37 cellular contexts compared by ENCODE assay signal in the genomic region with DNA sequence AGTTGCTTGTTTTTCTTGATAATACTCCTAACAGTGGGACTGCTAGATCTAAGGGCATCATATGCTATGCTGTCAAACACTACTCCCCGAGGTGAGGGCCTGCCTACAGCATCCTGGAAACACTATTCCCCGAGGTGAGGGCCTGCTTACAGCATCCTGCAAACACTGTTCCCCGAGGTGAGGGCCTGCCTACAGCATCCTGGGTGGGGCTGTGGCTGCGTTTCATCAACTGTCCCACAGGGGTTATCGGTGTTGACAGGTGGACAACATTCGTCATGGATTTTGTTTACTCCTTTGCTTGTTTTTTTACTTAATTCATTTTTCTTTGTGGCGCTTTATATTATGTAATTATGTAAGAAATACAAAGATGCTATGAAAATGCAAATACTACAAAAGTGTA. TPM values are rescaled to one million over a fixed set of nuclear protein-coding genes. Genes with fewer than 3 reads are reported as not detected.
"Had no signal": no experiment of that assay in that cellular context is flagged by ENCODE, and none has a peak within 500 bp of the region (broad histone marks: within the 10 kb centered on the region; RNA-seq: fewer than 3 reads in every experiment).

No MANE protein-coding gene starts in this region.

- H3K9me3 ChIP-seq: esophagus muscularis mucosa, gastrocnemius medialis, heart left ventricle had no signal

- FAIRE-seq: astrocyte, bronchial epithelial cell, colon, endometrium had no signal

- H3K27me3 Mint-ChIP-seq: activated B cell treated with CpG ODN at 0.5 μM for 24 hours; activated naive CD4-positive, alpha-beta T cell treated with anti-CD3 and anti-CD28 coated beads, Interleukin-2, amount 10 ng/mL, durations not matched to agents 7 days and 5 days; activated naive CD8-positive, alpha-beta T cell treated with anti-CD3 and anti-CD28 coated beads, Interleukin-2, amount 10 ng/mL, durations not matched to agents 7 days and 5 days; activated T-cell treated with anti-CD3 and anti-CD28 coated beads, Interleukin-2, amount 50 U/mL, for 24 hours; central memory CD8-positive, alpha-beta T cell; effector memory CD8-positive, alpha-beta T cell; T-helper 17 cell had no signal

- H3K4me3 Mint-ChIP-seq: activated B cell treated with CpG ODN at 0.5 μM for 24 hours; activated naive CD4-positive, alpha-beta T cell treated with anti-CD3 and anti-CD28 coated beads, Interleukin-2, amount 10 ng/mL, durations not matched to agents 7 days and 5 days; activated naive CD8-positive, alpha-beta T cell treated with anti-CD3 and anti-CD28 coated beads, Interleukin-2, amount 10 ng/mL, durations not matched to agents 7 days and 5 days; activated T-cell treated with anti-CD3 and anti-CD28 coated beads, Interleukin-2, amount 50 U/mL, for 24 hours; activated T-cell treated with anti-CD3 and anti-CD28 coated beads, Interleukin-2, amount 50 U/mL, for 72 hours; central memory CD8-positive, alpha-beta T cell; effector memory CD8-positive, alpha-beta T cell; T-helper 17 cell; T-helper 2 cell treated with Interferon-gamma antibody and Interleukin-4, amounts not matched to agents 5 μg/mL and 100 μg/mL, for 36 hours had no signal

- H3K36me3 Mint-ChIP-seq: activated naive CD8-positive, alpha-beta T cell treated with anti-CD3 and anti-CD28 coated beads, Interleukin-2, amount 10 ng/mL, durations not matched to agents 7 days and 5 days had no signal

- H3K4me1 ChIP-seq: foreskin keratinocyte had no signal

- H3K27ac Mint-ChIP-seq: activated B cell treated with CpG ODN at 0.5 μM for 24 hours; activated naive CD4-positive, alpha-beta T cell treated with anti-CD3 and anti-CD28 coated beads, Interleukin-2, amount 10 ng/mL, durations not matched to agents 7 days and 5 days; activated naive CD4-positive, alpha-beta T cell treated with anti-CD3 and anti-CD28 coated beads, Interleukin-2, amount 50 U/mL, for 72 hours; activated naive CD8-positive, alpha-beta T cell treated with anti-CD3 and anti-CD28 coated beads, Interleukin-2, amount 10 ng/mL, durations not matched to agents 7 days and 5 days; activated T-cell treated with anti-CD3 and anti-CD28 coated beads, Interleukin-2, amount 50 U/mL, for 24 hours; activated T-cell treated with anti-CD3 and anti-CD28 coated beads, Interleukin-2, amount 50 U/mL, for 72 hours; effector memory CD8-positive, alpha-beta T cell; T-helper 17 cell; T-helper 2 cell treated with Interferon-gamma antibody and Interleukin-4, amounts not matched to agents 5 μg/mL and 100 μg/mL, for 36 hours had no signal

- H3K4me3 ChIP-seq: esophagus muscularis mucosa, gastrocnemius medialis, heart left ventricle had no signal

- H3K27ac ChIP-seq: brain microvascular endothelial cell, esophagus muscularis mucosa, foreskin keratinocyte, gastrocnemius medialis, heart left ventricle, WERI-Rb-1 had no signal

- H3K4me1 Mint-ChIP-seq: activated naive CD8-positive, alpha-beta T cell treated with anti-CD3 and anti-CD28 coated beads, Interleukin-2, amount 10 ng/mL, durations not matched to agents 7 days and 5 days; central memory CD8-positive, alpha-beta T cell had no signal

- ATAC-seq: activated CD4-positive, CD25-positive, alpha-beta regulatory T cell treated with anti-CD3 and anti-CD28 coated beads, Interleukin-2, amount 50 U/mL, for 24 hours; activated naive CD4-positive, alpha-beta T cell treated with anti-CD3 and anti-CD28 coated beads, Interleukin-2, amount 50 U/mL, for 72 hours; activated T-cell treated with anti-CD3 and anti-CD28 coated beads, Interleukin-2, amount 50 U/mL, for 72 hours; effector memory CD8-positive, alpha-beta T cell; foreskin keratinocyte; gastrocnemius medialis; heart left ventricle; T-helper 17 cell had no signal

- H3K27me3 ChIP-seq: brain microvascular endothelial cell, esophagus muscularis mucosa, foreskin keratinocyte, gastrocnemius medialis, heart left ventricle had no signal

- H3K9me3 Mint-ChIP-seq: activated B cell treated with CpG ODN at 0.5 μM for 24 hours; activated naive CD4-positive, alpha-beta T cell treated with anti-CD3 and anti-CD28 coated beads, Interleukin-2, amount 10 ng/mL, durations not matched to agents 7 days and 5 days; activated naive CD4-positive, alpha-beta T cell treated with anti-CD3 and anti-CD28 coated beads, Interleukin-2, amount 50 U/mL, for 72 hours; activated naive CD8-positive, alpha-beta T cell treated with anti-CD3 and anti-CD28 coated beads, Interleukin-2, amount 10 ng/mL, durations not matched to agents 7 days and 5 days; activated T-cell treated with anti-CD3 and anti-CD28 coated beads, Interleukin-2, amount 50 U/mL, for 24 hours; activated T-cell treated with anti-CD3 and anti-CD28 coated beads, Interleukin-2, amount 50 U/mL, for 72 hours; central memory CD8-positive, alpha-beta T cell; effector memory CD8-positive, alpha-beta T cell; T-helper 2 cell treated with Interferon-gamma antibody and Interleukin-4, amounts not matched to agents 5 μg/mL and 100 μg/mL, for 36 hours had no signal

- DNase-seq: activated B cell treated with CpG ODN at 0.5 μM for 24 hours; activated CD4-positive, alpha-beta T cell treated with anti-CD3 and anti-CD28 coated beads for 48 hours; activated CD4-positive, alpha-beta T cell treated with anti-CD3 and anti-CD28 coated beads, Interleukin-2, amount 50 U/mL, for 1 hour; activated CD4-positive, alpha-beta T cell treated with anti-CD3 and anti-CD28 coated beads, Interleukin-2, amount 50 U/mL, for 48 hours; activated CD8-positive, alpha-beta memory T cell treated with anti-CD3 and anti-CD28 coated beads, Interleukin-2, amount 50 U/mL, for 48 hours; activated gamma-delta T cell; activated naive CD4-positive, alpha-beta T cell; activated naive CD4-positive, alpha-beta T cell treated with anti-CD3 and anti-CD28 coated beads, Interleukin-2, amount 10 ng/mL, durations not matched to agents 7 days and 5 days; activated naive CD8-positive, alpha-beta T cell treated with anti-CD3 and anti-CD28 coated beads, Interleukin-2, amount 10 ng/mL, durations not matched to agents 7 days and 5 days; activated T-cell treated with anti-CD3 and anti-CD28 coated beads for 4 hours; activated T-cell treated with anti-CD3 and anti-CD28 coated beads, Interleukin-2, amount 50 U/mL, for 24 hours; activated T-cell treated with anti-CD3 and anti-CD28 coated beads, Interleukin-2, amount 50 U/mL, for 72 hours; brain microvascular endothelial cell; cortex of kidney; dermis blood vessel endothelial cell; effector CD4-positive, alpha-beta T cell; effector memory CD8-positive, alpha-beta T cell; foreskin keratinocyte; gastrocnemius medialis; glutamatergic neuron; heart left ventricle; T-helper 1 cell; T-helper 17 cell; T1000; WERI-Rb-1 had no signal

RNA-seq across cellular contexts. Expression of a gene that starts 36.4 kb away (rescaled TPM):
- total RNA-seq: activated B cell treated with CpG ODN at 0.5 μM for 24 hours; activated naive CD4-positive, alpha-beta T cell treated with anti-CD3 and anti-CD28 coated beads, Interleukin-2, amount 50 U/mL, for 72 hours; activated naive CD8-positive, alpha-beta T cell treated with anti-CD3 and anti-CD28 coated beads, Interleukin-2, amount 10 ng/mL, durations not matched to agents 7 days and 5 days; activated T-cell treated with anti-CD3 and anti-CD28 coated beads, Interleukin-2, amount 50 U/mL, for 72 hours; astrocyte; bronchial epithelial cell; cardiac septum; cerebellum; dermis blood vessel endothelial cell; epithelial cell of proximal tubule; esophagus muscularis mucosa; foreskin keratinocyte; gastrocnemius medialis; heart left ventricle; T-helper 17 cell had no signal
- polyA plus RNA-seq: heart left ventricle had no signal

RNA-seq across cellular contexts. Expression of a gene that starts 49.8 kb away (rescaled TPM):
- total RNA-seq: activated B cell treated with CpG ODN at 0.5 μM for 24 hours; activated naive CD4-positive, alpha-beta T cell treated with anti-CD3 and anti-CD28 coated beads, Interleukin-2, amount 50 U/mL, for 72 hours; activated naive CD8-positive, alpha-beta T cell treated with anti-CD3 and anti-CD28 coated beads, Interleukin-2, amount 10 ng/mL, durations not matched to agents 7 days and 5 days; activated T-cell treated with anti-CD3 and anti-CD28 coated beads, Interleukin-2, amount 50 U/mL, for 72 hours; astrocyte; bronchial epithelial cell; dermis blood vessel endothelial cell; epithelial cell of proximal tubule; foreskin keratinocyte; gastrocnemius medialis; T-helper 17 cell had no signal
- polyA plus RNA-seq: foreskin keratinocyte, heart left ventricle had no signal
